ENCODE assay signal across 8 cellular contexts in the genomic region with DNA sequence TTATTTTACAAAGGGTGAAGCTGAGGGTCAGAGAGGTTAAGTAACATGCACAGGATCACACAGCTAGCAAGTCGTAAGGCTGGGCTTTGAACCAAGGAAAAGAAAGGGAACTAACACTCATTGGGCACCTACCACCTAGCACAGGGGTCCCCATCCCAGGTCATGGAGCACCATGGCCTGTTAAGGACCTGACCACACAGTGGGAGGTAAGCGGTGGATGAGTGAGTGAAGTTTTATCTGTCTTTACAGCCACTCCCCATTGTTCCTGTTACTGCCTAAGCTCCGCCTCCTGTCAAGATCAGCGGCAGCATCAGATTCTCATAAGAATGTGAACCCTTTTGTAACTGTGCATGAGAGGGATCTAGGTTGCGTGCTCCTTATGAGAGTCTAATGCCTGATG.
"Had no signal": no experiment of that assay in that cellular context is flagged by ENCODE, and none has a peak within 500 bp of the region (broad histone marks: within the 10 kb centered on the region; RNA-seq: fewer than 3 reads in every experiment).

No MANE protein-coding gene starts in this region.

- DNase-seq: IMR-90, KBM-7, KG1 had no signal

- H3K4me2 ChIP-seq: KMS-11 had no signal

- H3K4me3 Mint-ChIP-seq: IgD-negative memory B cell had no signal

- H3K27ac Mint-ChIP-seq: IgD-negative memory B cell had no signal

- ATAC-seq: HepG2, K562 had no signal

- H3K9ac ChIP-seq: KMS-11 had no signal

- H3K4me1 Mint-ChIP-seq: IgD-negative memory B cell had no signal

- H3K9me3 Mint-ChIP-seq: IgD-negative memory B cell had no signal

- H3K27me3 Mint-ChIP-seq: IgD-negative memory B cell had no signal

- H3K36me3 Mint-ChIP-seq: IgD-negative memory B cell had no signal

- H3K27ac ChIP-seq: HL-60, KMS-11 had no signal

- H3K4me3 ChIP-seq: K562 had no signal
